29 cellular contexts compared by ENCODE assay signal in genomic region chr1:44994306-44994898, GRCh38.
"Had no signal": no experiment of that assay in that cellular context is flagged by ENCODE, and none has a peak within 500 bp of the region (broad histone marks: within the 10 kb centered on the region; RNA-seq: fewer than 3 reads in every experiment).

No MANE protein-coding gene starts in this region.

- H3K36me3 Mint-ChIP-seq: activated CD8-positive, alpha-beta memory T cell treated with anti-CD3 and anti-CD28 coated beads, Interleukin-2, amount 10 ng/mL, durations not matched to agents 7 days and 5 days; activated naive CD4-positive, alpha-beta T cell treated with anti-CD3 and anti-CD28 coated beads, Interleukin-2, amount 50 U/mL, for 24 hours; activated naive CD8-positive, alpha-beta T cell treated with anti-CD3 and anti-CD28 coated beads, Interleukin-2, amount 10 ng/mL, durations not matched to agents 7 days and 5 days had no signal

- H3K27me3 Mint-ChIP-seq: activated CD8-positive, alpha-beta memory T cell treated with anti-CD3 and anti-CD28 coated beads, Interleukin-2, amount 10 ng/mL, durations not matched to agents 7 days and 5 days; activated naive CD4-positive, alpha-beta T cell treated with anti-CD3 and anti-CD28 coated beads, Interleukin-2, amount 50 U/mL, for 24 hours; activated naive CD8-positive, alpha-beta T cell treated with anti-CD3 and anti-CD28 coated beads, Interleukin-2, amount 10 ng/mL, durations not matched to agents 7 days and 5 days; activated T-helper 17 cell treated with anti-CD3 and anti-CD28 coated beads, Interleukin-2, amount 50 U/mL, for 72 hours had no signal

- H3K4me1 Mint-ChIP-seq: activated CD4-positive, alpha-beta memory T cell treated with anti-CD3 and anti-CD28 coated beads, Interleukin-2, amount 10 ng/mL, durations not matched to agents 7 days and 5 days; activated CD8-positive, alpha-beta memory T cell treated with anti-CD3 and anti-CD28 coated beads, Interleukin-2, amount 10 ng/mL, durations not matched to agents 7 days and 5 days; activated naive CD4-positive, alpha-beta T cell treated with anti-CD3 and anti-CD28 coated beads, Interleukin-2, amount 50 U/mL, for 24 hours; activated naive CD8-positive, alpha-beta T cell treated with anti-CD3 and anti-CD28 coated beads, Interleukin-2, amount 10 ng/mL, durations not matched to agents 7 days and 5 days; activated T-helper 17 cell treated with anti-CD3 and anti-CD28 coated beads, Interleukin-2, amount 50 U/mL, for 72 hours had no signal

- ATAC-seq: activated CD8-positive, alpha-beta memory T cell treated with anti-CD3 and anti-CD28 coated beads, Interleukin-2, amount 10 ng/mL, durations not matched to agents 7 days and 5 days; activated T-cell treated with anti-CD3 and anti-CD28 coated beads, Interleukin-2, amount 50 U/mL, for 72 hours; activated T-helper 17 cell treated with anti-CD3 and anti-CD28 coated beads, Interleukin-2, amount 50 U/mL, for 72 hours; Panc1 had no signal

- H3K9me3 Mint-ChIP-seq: activated CD4-positive, alpha-beta memory T cell treated with anti-CD3 and anti-CD28 coated beads, Interleukin-2, amount 10 ng/mL, durations not matched to agents 7 days and 5 days; activated naive CD4-positive, alpha-beta T cell treated with anti-CD3 and anti-CD28 coated beads, Interleukin-2, amount 50 U/mL, for 24 hours; activated naive CD8-positive, alpha-beta T cell treated with anti-CD3 and anti-CD28 coated beads, Interleukin-2, amount 10 ng/mL, durations not matched to agents 7 days and 5 days; activated T-cell treated with anti-CD3 and anti-CD28 coated beads, Interleukin-2, amount 50 U/mL, for 72 hours; activated T-helper 17 cell treated with anti-CD3 and anti-CD28 coated beads, Interleukin-2, amount 50 U/mL, for 72 hours had no signal

- DNase-seq: activated CD4-positive, alpha-beta memory T cell treated with anti-CD3 and anti-CD28 coated beads, Interleukin-2, amount 10 ng/mL, durations not matched to agents 7 days and 5 days; activated CD4-positive, alpha-beta T cell treated with anti-CD3 and anti-CD28 coated beads for 1 hour; activated CD4-positive, alpha-beta T cell treated with anti-CD3 and anti-CD28 coated beads for 48 hours; activated CD4-positive, CD25-positive, alpha-beta regulatory T cell; activated CD8-positive, alpha-beta memory T cell treated with anti-CD3 and anti-CD28 coated beads for 24 hours; activated CD8-positive, alpha-beta memory T cell treated with anti-CD3 and anti-CD28 coated beads, Interleukin-2, amount 10 ng/mL, durations not matched to agents 7 days and 5 days; activated CD8-positive, alpha-beta memory T cell treated with anti-CD3 and anti-CD28 coated beads, Interleukin-2, amount 50 U/mL, for 48 hours; activated gamma-delta T cell; activated naive CD4-positive, alpha-beta T cell treated with Interleukin-2 at 50 U/mL for 16 hours; activated naive CD8-positive, alpha-beta T cell treated with anti-CD3 and anti-CD28 coated beads, Interleukin-2, amount 10 ng/mL, durations not matched to agents 7 days and 5 days; activated T-cell treated with anti-CD3 and anti-CD28 coated beads, Interleukin-2, amount 50 U/mL, for 72 hours; amygdala; Kasumi-1; KG1; MG63; NCI-H1048; NCI-H1105 treated with DMSO at 0.1 percent for 48 hours; NCI-H1436; NCI-H1694; NCI-H1930; NCI-H2081 treated with DMSO at 0.1 percent for 48 hours; NCI-H345; NCI-H524 treated with DMSO at 0.1 percent for 48 hours; SJCRH30; T1000; WERI-Rb-1 had no signal

- H3K4me3 Mint-ChIP-seq: activated CD4-positive, alpha-beta memory T cell treated with anti-CD3 and anti-CD28 coated beads, Interleukin-2, amount 10 ng/mL, durations not matched to agents 7 days and 5 days; activated CD8-positive, alpha-beta memory T cell treated with anti-CD3 and anti-CD28 coated beads, Interleukin-2, amount 10 ng/mL, durations not matched to agents 7 days and 5 days; activated naive CD4-positive, alpha-beta T cell treated with anti-CD3 and anti-CD28 coated beads, Interleukin-2, amount 50 U/mL, for 24 hours; activated naive CD8-positive, alpha-beta T cell treated with anti-CD3 and anti-CD28 coated beads, Interleukin-2, amount 10 ng/mL, durations not matched to agents 7 days and 5 days; activated T-cell treated with anti-CD3 and anti-CD28 coated beads, Interleukin-2, amount 50 U/mL, for 72 hours; activated T-helper 17 cell treated with anti-CD3 and anti-CD28 coated beads, Interleukin-2, amount 50 U/mL, for 72 hours had no signal

- H3K27ac Mint-ChIP-seq: activated CD4-positive, alpha-beta memory T cell treated with anti-CD3 and anti-CD28 coated beads, Interleukin-2, amount 10 ng/mL, durations not matched to agents 7 days and 5 days; activated CD8-positive, alpha-beta memory T cell treated with anti-CD3 and anti-CD28 coated beads, Interleukin-2, amount 10 ng/mL, durations not matched to agents 7 days and 5 days; activated naive CD4-positive, alpha-beta T cell treated with anti-CD3 and anti-CD28 coated beads, Interleukin-2, amount 50 U/mL, for 24 hours; activated naive CD8-positive, alpha-beta T cell treated with anti-CD3 and anti-CD28 coated beads, Interleukin-2, amount 10 ng/mL, durations not matched to agents 7 days and 5 days; activated T-cell treated with anti-CD3 and anti-CD28 coated beads, Interleukin-2, amount 50 U/mL, for 72 hours; activated T-helper 17 cell treated with anti-CD3 and anti-CD28 coated beads, Interleukin-2, amount 50 U/mL, for 72 hours had no signal
